1 cellular context compared by ENCODE assay signal in the genomic region with DNA sequence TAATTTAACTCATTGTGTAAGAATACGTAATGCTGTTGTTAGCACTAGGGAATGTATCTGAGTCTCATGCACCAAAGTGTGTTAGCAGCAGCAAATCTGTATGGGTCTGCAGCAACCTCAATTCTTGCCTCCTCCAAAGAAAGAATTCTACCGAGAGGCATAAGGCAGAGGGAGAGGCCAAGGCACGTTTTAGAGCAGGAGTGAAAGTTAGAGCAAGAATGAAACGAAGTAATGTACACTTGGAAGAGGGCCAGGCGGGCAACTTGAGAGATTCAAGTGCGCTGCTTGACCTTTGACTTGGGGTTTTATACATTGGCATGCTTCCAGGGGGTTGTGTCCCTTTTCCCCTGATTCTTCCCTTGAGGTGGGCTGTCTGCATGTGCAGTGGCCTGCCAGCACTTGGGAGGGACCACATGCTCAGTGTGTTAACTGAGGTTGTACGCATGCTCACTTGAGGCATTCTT.
TF ChIP-seq lines count a peak whose summit lies in the region.

No MANE protein-coding gene starts in this region.

TF ChIP-seq in GM23338, 12 proteins besides CTCF, POLR2A, EP300 and RAD21 (continued from another document):
- no peak for TF ChIP-seq EZH2phosphoT487 (IDR thresholded peaks at IDR 0.05; ENCODE audit: unreplicated experiment)
